In the genomic region with DNA sequence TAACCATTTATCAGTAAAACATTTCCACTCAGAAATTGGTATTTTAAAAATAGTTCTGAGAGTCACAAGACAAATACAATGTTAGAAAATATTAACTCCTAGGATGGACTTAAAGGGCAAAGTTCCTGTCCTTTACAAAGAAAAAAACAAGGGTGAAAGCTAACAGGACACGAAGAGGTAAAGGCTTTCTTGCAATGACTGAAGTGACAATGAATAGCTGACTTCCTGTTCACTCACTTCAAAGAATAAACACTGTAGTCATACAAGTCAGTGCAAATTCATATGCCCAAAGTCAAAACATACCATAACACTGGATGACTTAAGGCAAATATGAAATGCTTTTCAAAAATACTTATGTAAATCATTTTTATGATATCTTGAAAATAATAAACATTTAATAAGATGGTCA, we compare ENCODE assay signal across 1 cellular context.
TF ChIP-seq lines count a peak whose summit lies in the region.

No MANE protein-coding gene starts in this region.

TF ChIP-seq in HepG2, 621 proteins besides CTCF, POLR2A, EP300 and RAD21 (continued from another document and continues in another):
- no peak for TF ChIP-seq ZNF142 (CRISPR knock-in tag; IDR thresholded peaks at IDR 0.05)
- TF ChIP-seq SPEN (CRISPR knock-in tag; IDR thresholded peaks at IDR 0.05; ENCODE audit: low read depth), result no peak
- TF ChIP-seq KDM6A (CRISPR knock-in tag; IDR thresholded peaks at IDR 0.05; ENCODE audit: low read depth), result peak; percentile 96
- TF ChIP-seq HNF1B (CRISPR knock-in tag; IDR thresholded peaks at IDR 0.05), result no peak
- 0 out of 2 replicates have a peak, but pooled peaks have one; percentile 43 for TF ChIP-seq ZFP90 (CRISPR knock-in tag; IDR thresholded peaks at IDR 0.05; ENCODE audit: borderline replicate concordance)
- TF ChIP-seq EHMT2 (IDR thresholded peaks at IDR 0.05; ENCODE audit: borderline replicate concordance, low read depth, low read length), result peak; percentile 83; the same call in 1 of the 2 replicates
- TF ChIP-seq ZSCAN29 (CRISPR knock-in tag; conservative IDR thresholded peaks at IDR 0.05), result no peak
- TF ChIP-seq ZBTB46 (CRISPR knock-in tag; IDR thresholded peaks at IDR 0.05; ENCODE audit: borderline replicate concordance), result no peak
- TF ChIP-seq ZNF460 (CRISPR knock-in tag; IDR thresholded peaks at IDR 0.05; ENCODE audit: borderline replicate concordance), result no peak
- no peak for TF ChIP-seq ZBTB14 (CRISPR knock-in tag; IDR thresholded peaks at IDR 0.05)
- no peak for TF ChIP-seq SNAI1 (CRISPR knock-in tag; IDR thresholded peaks at IDR 0.05; ENCODE audit: borderline replicate concordance)
- no peak for TF ChIP-seq CREB1 (IDR thresholded peaks at IDR 0.05)
- peak; percentile 67 for TF ChIP-seq CREB1 (CRISPR knock-in tag; IDR thresholded peaks at IDR 0.05)
- TF ChIP-seq CEBPB (IDR thresholded peaks at IDR 0.05; ENCODE audit: borderline replicate concordance, low read depth, low read length), result no peak
- TF ChIP-seq HES4 (CRISPR knock-in tag; IDR thresholded peaks at IDR 0.05; ENCODE audit: borderline replicate concordance), result no peak
- TF ChIP-seq, protein P1, sequence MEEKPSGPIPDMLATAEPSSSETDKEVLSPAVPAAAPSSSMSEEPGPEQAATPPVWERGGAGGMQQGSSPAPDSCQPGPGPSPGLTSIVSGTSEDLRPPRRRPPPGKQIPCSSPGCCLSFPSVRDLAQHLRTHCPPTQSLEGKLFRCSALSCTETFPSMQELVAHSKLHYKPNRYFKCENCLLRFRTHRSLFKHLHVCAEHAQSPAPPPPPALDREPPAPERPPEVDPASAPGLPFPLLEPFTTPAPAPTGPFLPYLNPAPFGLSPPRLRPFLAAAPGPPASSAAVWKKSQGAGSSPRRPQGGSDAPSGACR (CRISPR knock-in tag; IDR thresholded peaks at IDR 0.05), result no peak
- no peak for TF ChIP-seq ZNF496 (CRISPR knock-in tag; IDR thresholded peaks at IDR 0.05; ENCODE audit: insufficient replicate concordance)
- TF ChIP-seq NFYC (CRISPR knock-in tag; IDR thresholded peaks at IDR 0.05), result no peak
- TF ChIP-seq, protein P2, sequence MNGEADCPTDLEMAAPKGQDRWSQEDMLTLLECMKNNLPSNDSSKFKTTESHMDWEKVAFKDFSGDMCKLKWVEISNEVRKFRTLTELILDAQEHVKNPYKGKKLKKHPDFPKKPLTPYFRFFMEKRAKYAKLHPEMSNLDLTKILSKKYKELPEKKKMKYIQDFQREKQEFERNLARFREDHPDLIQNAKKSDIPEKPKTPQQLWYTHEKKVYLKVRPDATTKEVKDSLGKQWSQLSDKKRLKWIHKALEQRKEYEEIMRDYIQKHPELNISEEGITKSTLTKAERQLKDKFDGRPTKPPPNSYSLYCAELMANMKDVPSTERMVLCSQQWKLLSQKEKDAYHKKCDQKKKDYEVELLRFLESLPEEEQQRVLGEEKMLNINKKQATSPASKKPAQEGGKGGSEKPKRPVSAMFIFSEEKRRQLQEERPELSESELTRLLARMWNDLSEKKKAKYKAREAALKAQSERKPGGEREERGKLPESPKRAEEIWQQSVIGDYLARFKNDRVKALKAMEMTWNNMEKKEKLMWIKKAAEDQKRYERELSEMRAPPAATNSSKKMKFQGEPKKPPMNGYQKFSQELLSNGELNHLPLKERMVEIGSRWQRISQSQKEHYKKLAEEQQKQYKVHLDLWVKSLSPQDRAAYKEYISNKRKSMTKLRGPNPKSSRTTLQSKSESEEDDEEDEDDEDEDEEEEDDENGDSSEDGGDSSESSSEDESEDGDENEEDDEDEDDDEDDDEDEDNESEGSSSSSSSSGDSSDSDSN (CRISPR knock-in tag; IDR thresholded peaks at IDR 0.05), result no peak
- no peak for TF ChIP-seq ZNF407 (CRISPR knock-in tag; IDR thresholded peaks at IDR 0.05; ENCODE audit: not compliant biosample characterization)
- no peak for TF ChIP-seq ZNF672 (CRISPR knock-in tag; IDR thresholded peaks at IDR 0.05)
- TF ChIP-seq NRL (CRISPR knock-in tag; IDR thresholded peaks at IDR 0.05; ENCODE audit: borderline replicate concordance), result no peak
- peak; percentile 95; the same call in 1 of the 2 replicates for TF ChIP-seq FOXJ3 (CRISPR knock-in tag; IDR thresholded peaks at IDR 0.05; ENCODE audit: borderline replicate concordance)
- TF ChIP-seq TAF1 (CRISPR knock-in tag; IDR thresholded peaks at IDR 0.05), result no peak
- TF ChIP-seq HNRNPL (IDR thresholded peaks at IDR 0.05; ENCODE audit: low read depth, low read length), result no peak
- no peak for TF ChIP-seq CREBL2 (CRISPR knock-in tag; IDR thresholded peaks at IDR 0.05; ENCODE audit: borderline replicate concordance)
- TF ChIP-seq, protein P3, sequence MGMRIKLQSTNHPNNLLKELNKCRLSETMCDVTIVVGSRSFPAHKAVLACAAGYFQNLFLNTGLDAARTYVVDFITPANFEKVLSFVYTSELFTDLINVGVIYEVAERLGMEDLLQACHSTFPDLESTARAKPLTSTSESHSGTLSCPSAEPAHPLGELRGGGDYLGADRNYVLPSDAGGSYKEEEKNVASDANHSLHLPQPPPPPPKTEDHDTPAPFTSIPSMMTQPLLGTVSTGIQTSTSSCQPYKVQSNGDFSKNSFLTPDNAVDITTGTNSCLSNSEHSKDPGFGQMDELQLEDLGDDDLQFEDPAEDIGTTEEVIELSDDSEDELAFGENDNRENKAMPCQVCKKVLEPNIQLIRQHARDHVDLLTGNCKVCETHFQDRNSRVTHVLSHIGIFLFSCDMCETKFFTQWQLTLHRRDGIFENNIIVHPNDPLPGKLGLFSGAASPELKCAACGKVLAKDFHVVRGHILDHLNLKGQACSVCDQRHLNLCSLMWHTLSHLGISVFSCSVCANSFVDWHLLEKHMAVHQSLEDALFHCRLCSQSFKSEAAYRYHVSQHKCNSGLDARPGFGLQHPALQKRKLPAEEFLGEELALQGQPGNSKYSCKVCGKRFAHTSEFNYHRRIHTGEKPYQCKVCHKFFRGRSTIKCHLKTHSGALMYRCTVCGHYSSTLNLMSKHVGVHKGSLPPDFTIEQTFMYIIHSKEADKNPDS (CRISPR knock-in tag; IDR thresholded peaks at IDR 0.05), result no peak
